Comparison of ENCODE assay signal across 9 cellular contexts in genomic region chr5:424259-425110, GRCh38. TPM values are rescaled to one million over a fixed set of nuclear protein-coding genes. Genes with fewer than 3 reads are reported as not detected.
A peak's percentile ranks its signal among the peaks of the same experiment; 100 is the strongest.
DNase-seq lines count a peak whose midpoint lies in the region; ATAC-seq, FAIRE-seq and TF ChIP-seq lines count a peak whose summit lies in the region.
"Had no signal": no experiment of that assay in that cellular context is flagged by ENCODE, and none has a peak within 500 bp of the region (broad histone marks: within the 10 kb centered on the region; RNA-seq: fewer than 3 reads in every experiment).

No MANE protein-coding gene starts in this region.

- H3K36me3 ChIP-seq in kidney (ENCODE audit: control insufficient read depth in 1 of 2, insufficient read depth in 2 of 2, low read length in 2 of 2) = no peaks in the 10 kb centered on the region

- peaks cover 6% of the 10 kb centered on the region for H3K27me3 Mint-ChIP-seq in activated CD4-positive, alpha-beta T cell treated with anti-CD3 and anti-CD28 coated beads for 36 hours

- H3K27ac ChIP-seq in kidney (ENCODE audit: low read depth in 2 of 2, low read length in 2 of 2) = no peak overlapping the region
- H3K27ac ChIP-seq: parathyroid adenoma had no signal

- no peak overlapping the region for H3K9ac ChIP-seq in kidney (ENCODE audit: low read length in 2 of 2)
- H3K9ac ChIP-seq: parathyroid adenoma had no signal

- TF ChIP-seq CTCF in kidney (IDR thresholded peaks at IDR 0.05; ENCODE audit: borderline replicate concordance, extremely low read depth, insufficient read depth) = no peak

- peak; percentile 57 for DNase-seq in kidney
- DNase-seq in UCSD-AML1 (lab: John Stamatoyannopoulos, UW; ENCODE audit: unreplicated experiment) = no peak
- no peak for DNase-seq in middle frontal gyrus (ENCODE audit: extremely low spot score, low spot score)
- no peak for DNase-seq in SHP77 treated with DMSO at 0.1 percent for 48 hours (lab: John Stamatoyannopoulos, UW)
- DNase-seq in activated CD4-positive, alpha-beta T cell treated with anti-CD3 and anti-CD28 coated beads for 36 hours = no peak

- no peak for FAIRE-seq in kidney (lab: Jason Lieb, UNC)

- no peak overlapping the region for H3K4me3 Mint-ChIP-seq in activated CD4-positive, alpha-beta T cell treated with anti-CD3 and anti-CD28 coated beads for 36 hours

- no peaks in the 10 kb centered on the region for H3K4me1 Mint-ChIP-seq in activated CD4-positive, alpha-beta T cell treated with anti-CD3 and anti-CD28 coated beads for 36 hours

- no peaks in the 10 kb centered on the region for H3K9me3 Mint-ChIP-seq in activated CD4-positive, alpha-beta T cell treated with anti-CD3 and anti-CD28 coated beads for 36 hours (ENCODE audit: low read depth)

- H3K4me3 ChIP-seq in kidney (ENCODE audit: low read length in 2 of 2) = no peak overlapping the region

- CTCF ChIA-PET in activated CD4-positive, alpha-beta T cell treated with anti-CD3 and anti-CD28 coated beads for 36 hours (lab: Charles Lee) = interaction anchor here (0.6 to 1.7 kb wide), 2 partner anchors 55 to 236 kb away, joined by 4 to 15 read pairs; no protein-coding TSS in a partner anchor

- H3K36me3 Mint-ChIP-seq in activated CD4-positive, alpha-beta T cell treated with anti-CD3 and anti-CD28 coated beads for 36 hours (ENCODE audit: low read depth) = peaks cover 24% of the 10 kb centered on the region

- POLR2A ChIA-PET in activated CD4-positive, alpha-beta T cell treated with anti-CD3 and anti-CD28 coated beads for 36 hours (lab: Charles Lee) = no interaction called here

- no peak overlapping the region for H3K27ac Mint-ChIP-seq in activated CD4-positive, alpha-beta T cell treated with anti-CD3 and anti-CD28 coated beads for 36 hours

- ATAC-seq in GM18511 (IDR thresholded peaks at IDR 0.05; ENCODE audit: unreplicated experiment) (peak; percentile 88), GM21528 (IDR thresholded peaks at IDR 0.05; ENCODE audit: low FRiP score, unreplicated experiment) (peak; percentile 89), HG03565 (IDR thresholded peaks at IDR 0.05; ENCODE audit: unreplicated experiment) (peak; percentile 84)
- ATAC-seq in activated CD4-positive, alpha-beta T cell treated with anti-CD3 and anti-CD28 coated beads for 36 hours = no peak

- H3K9me3 ChIP-seq in kidney (ENCODE audit: control insufficient read depth in 1 of 2, low read length in 2 of 2) = no peaks in the 10 kb centered on the region

- intact Hi-C loops in kidney (cut with DNase I) = no loop called here
- intact Hi-C loops in activated CD4-positive, alpha-beta T cell treated with anti-CD3 and anti-CD28 coated beads for 36 hours (cut with DNase I, micrococcal nuclease) = loop anchor here in 1 of 2 experiments (1.0 kb wide), 2 partner anchors 107 to 236 kb away; no protein-coding TSS in a partner anchor

- H3K4me1 ChIP-seq in kidney (ENCODE audit: control insufficient read depth in 1 of 2, insufficient read depth in 1 of 2, low read depth in 1 of 2, low read length in 2 of 2) = no peaks in the 10 kb centered on the region
- H3K4me1 ChIP-seq: parathyroid adenoma had no signal

RNA-seq across cellular contexts. Expression of gene EXOC3, which starts 18.5 kb away (rescaled TPM):
- total RNA-seq in kidney = 71.5 TPM
- 40.5 TPM for polyA plus RNA-seq in kidney (ENCODE audit: insufficient read depth, low read depth, low replicate concordance)
- total RNA-seq in activated CD4-positive, alpha-beta T cell treated with anti-CD3 and anti-CD28 coated beads for 36 hours = 10 to 100 TPM; 49.7 to 62.7 TPM
